15 cellular contexts compared by ENCODE assay signal in the genomic region with DNA sequence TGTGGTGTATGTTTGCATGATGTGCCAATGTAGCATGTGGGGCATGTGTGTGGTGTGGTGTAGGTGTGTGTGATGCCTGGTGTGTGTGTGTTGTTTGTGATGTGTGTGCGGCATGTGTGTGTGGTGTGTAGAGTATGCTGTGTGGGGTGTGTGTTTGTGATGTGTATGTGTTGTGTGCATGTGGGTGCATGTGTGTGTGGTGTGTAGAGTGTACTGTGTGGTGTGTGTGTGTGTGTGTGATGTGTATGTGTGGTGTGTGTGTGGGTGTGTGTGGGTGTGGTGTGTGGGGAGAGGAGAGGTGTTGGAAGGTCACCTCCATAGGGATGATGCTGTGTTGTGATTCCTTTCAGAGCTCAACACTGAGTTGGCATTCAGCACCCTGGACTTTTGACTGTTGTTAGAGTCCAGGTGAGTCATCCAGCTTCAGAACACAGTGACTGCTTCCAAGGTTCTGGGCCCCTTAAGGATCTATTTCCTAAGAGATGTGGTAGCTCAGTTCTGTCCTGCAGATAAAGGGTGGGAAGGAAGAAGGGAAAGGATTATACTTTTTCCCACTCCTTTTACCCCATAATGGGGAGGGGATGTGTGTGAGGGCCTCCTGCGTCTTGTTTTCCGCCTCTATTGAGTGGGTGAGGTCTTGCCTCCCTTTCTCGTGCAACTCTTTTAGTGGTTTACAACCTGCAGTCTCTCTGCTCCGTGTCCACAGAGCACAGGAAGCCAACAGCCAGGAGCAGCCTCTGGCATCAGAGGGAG. TPM values are rescaled to one million over a fixed set of nuclear protein-coding genes. Genes with fewer than 3 reads are reported as not detected.
DNase-seq lines count a peak whose midpoint lies in the region; FAIRE-seq and TF ChIP-seq lines count a peak whose summit lies in the region.
"Had no signal": no experiment of that assay in that cellular context is flagged by ENCODE, and none has a peak within 500 bp of the region (broad histone marks: within the 10 kb centered on the region; RNA-seq: fewer than 3 reads in every experiment).

No MANE protein-coding gene starts in this region.

- H3K27me3 ChIP-seq in breast epithelium, result no peaks in the 10 kb centered on the region

- FAIRE-seq in urothelium cell line (lab: Jason Lieb, UNC) (no peak), frontal cortex (lab: Jason Lieb, UNC) (no peak)
- FAIRE-seq: endometrium, GM19239 had no signal

- H3K9me3 Mint-ChIP-seq in MCF 10A (ENCODE audit: unreplicated experiment), result no peaks in the 10 kb centered on the region
- H3K9me3 Mint-ChIP-seq: natural killer cell treated with Interleukin-12 subunit alpha and Interleukin-12 subunit beta and Interleukin-15 and Interleukin-18, amount 100 ng/mL, for 72 hours; stimulated activated naive B cell treated with anti-CD40 and anti-IgM and Interleukin-4, amounts not matched to agents 10 μg/mL and 1 μg/mL and 100 μg/mL, for 72 hours had no signal

- H3K36me3 Mint-ChIP-seq in MCF 10A (ENCODE audit: insufficient read depth, unreplicated experiment), result no peaks in the 10 kb centered on the region
- H3K36me3 Mint-ChIP-seq: natural killer cell treated with Interleukin-12 subunit alpha and Interleukin-12 subunit beta and Interleukin-15 and Interleukin-18, amount 100 ng/mL, for 72 hours; stimulated activated naive B cell treated with anti-CD40 and anti-IgM and Interleukin-4, amounts not matched to agents 10 μg/mL and 1 μg/mL and 100 μg/mL, for 72 hours had no signal

- POLR2A ChIA-PET in MCF 10A (lab: Yijun Ruan, JAX), result interaction anchor here (1.0 to 1.1 kb wide), 2 partner anchors 46 to 55 kb away, joined by 3 to 5 read pairs; no protein-coding TSS in a partner anchor
- POLR2A ChIA-PET in RWPE1 (lab: Yijun Ruan, JAX; ENCODE audit: low non-redundant PET), result interaction anchor here (1.0 kb wide), 1 partner anchor 12 kb away, joined by 3 read pairs; no protein-coding TSS in a partner anchor

- no peak overlapping the region for H3K27ac ChIP-seq in breast epithelium
- H3K27ac ChIP-seq in RWPE1, result no peak overlapping the region

- H3K9me3 ChIP-seq in breast epithelium, result no peaks in the 10 kb centered on the region

- H3K4me1 ChIP-seq in breast epithelium, result no peaks in the 10 kb centered on the region

- no peaks in the 10 kb centered on the region for H3K36me3 ChIP-seq in breast epithelium

- TF ChIP-seq POLR2A in breast epithelium (IDR thresholded peaks at IDR 0.05), result no peak

- DNase-seq in MCF 10A (ENCODE audit: unreplicated experiment), result peak; percentile 82
- no peak for DNase-seq in breast epithelium (ENCODE audit: low spot score in 2 of 2)
- DNase-seq in RWPE1 (ENCODE audit: low spot score), result peak; percentile 17
- peak; percentile 66 for DNase-seq in iris pigment epithelial cell (ENCODE audit: low read depth)
- peak; percentile 26 for DNase-seq in urothelium cell line (ENCODE audit: low spot score)
- no peak for DNase-seq in frontal cortex (ENCODE audit: low spot score in 2 of 2)
- no peak for DNase-seq in T-helper 9 cell
- DNase-seq in islet precursor cell, result no peak
- DNase-seq: AML-193; MV-4-11; stimulated activated CD4-positive, alpha-beta T cell treated with anti-CD3 and anti-CD28 coated beads, Interleukin-15, amount 100 ng/mL, for 24 hours; stimulated activated naive B cell treated with anti-CD40 and anti-IgM and Interleukin-4, amounts not matched to agents 10 μg/mL and 1 μg/mL and 100 μg/mL, for 72 hours had no signal

- CTCF ChIA-PET in MCF 10A (lab: Yijun Ruan, JAX), result interaction anchor here (0.8 to 1.8 kb wide), 4 partner anchors 48 to 447 kb away, joined by 3 to 5 read pairs (median 3); partner anchors contain the start of gene RHOU
- CTCF ChIA-PET in RWPE1 (lab: Yijun Ruan, JAX), result no interaction called here

- no peak overlapping the region for H3K27ac Mint-ChIP-seq in MCF 10A (ENCODE audit: low read depth, unreplicated experiment)
- H3K27ac Mint-ChIP-seq: natural killer cell treated with Interleukin-12 subunit alpha and Interleukin-12 subunit beta and Interleukin-15 and Interleukin-18, amount 100 ng/mL, for 72 hours; stimulated activated naive B cell treated with anti-CD40 and anti-IgM and Interleukin-4, amounts not matched to agents 10 μg/mL and 1 μg/mL and 100 μg/mL, for 72 hours had no signal

- BruUV-seq in MCF 10A (replicated peaks; lab: Mats Ljungman, UMichigan), result no TSS peak

- no peak overlapping the region for H3K4me3 Mint-ChIP-seq in MCF 10A (ENCODE audit: unreplicated experiment)
- H3K4me3 Mint-ChIP-seq: natural killer cell treated with Interleukin-12 subunit alpha and Interleukin-12 subunit beta and Interleukin-15 and Interleukin-18, amount 100 ng/mL, for 72 hours; stimulated activated naive B cell treated with anti-CD40 and anti-IgM and Interleukin-4, amounts not matched to agents 10 μg/mL and 1 μg/mL and 100 μg/mL, for 72 hours had no signal

- TF ChIP-seq CTCF in MCF 10A (IDR thresholded peaks at IDR 0.05; ENCODE audit: unreplicated experiment), result no peak
- no peak for TF ChIP-seq CTCF in breast epithelium (IDR thresholded peaks at IDR 0.05)
- TF ChIP-seq CTCF in RWPE1 (conservative IDR thresholded peaks at IDR 0.05; ENCODE audit: low read depth), result no peak

- no peak overlapping the region for H3K4me3 ChIP-seq in breast epithelium

- peaks cover 4% of the 10 kb centered on the region for H3K27me3 Mint-ChIP-seq in MCF 10A (ENCODE audit: insufficient read depth, unreplicated experiment)

- intact Hi-C loops in MCF 10A (cut with micrococcal nuclease), result no loop called here
- intact Hi-C loops in breast epithelium (cut with DNase I; ENCODE audit: low total_unique reads), result no loop called here

- peaks cover 11% of the 10 kb centered on the region for H3K4me1 Mint-ChIP-seq in MCF 10A (ENCODE audit: insufficient read depth, unreplicated experiment)
- H3K4me1 Mint-ChIP-seq: stimulated activated naive B cell treated with anti-CD40 and anti-IgM and Interleukin-4, amounts not matched to agents 10 μg/mL and 1 μg/mL and 100 μg/mL, for 72 hours had no signal

RNA-seq across cellular contexts. Expression of gene RHOU, which starts 47.6 kb away (rescaled TPM):
- total RNA-seq in MCF 10A (2022), result 2.1 and 3.6 TPM in 2 replicates
- total RNA-seq in breast epithelium, result 10 to 100 TPM; 28.8 to 31.5 (median 29.7) TPM
- 46.1 TPM for total RNA-seq in frontal cortex

Comparison
In these comparisons a context has a peak if more than half of its experiments do, and no peak if none do; other contexts are left out.
1. DNase-seq: peak in MCF 10A (single experiment), RWPE1 (single experiment), iris pigment epithelial cell (single experiment) and urothelium cell line (single experiment); none in breast epithelium (0 of 2), frontal cortex (0 of 2), T-helper 9 cell (single experiment) and islet precursor cell (single experiment).